Comparison of ENCODE assay signal across 1 cellular context in the genomic region with DNA sequence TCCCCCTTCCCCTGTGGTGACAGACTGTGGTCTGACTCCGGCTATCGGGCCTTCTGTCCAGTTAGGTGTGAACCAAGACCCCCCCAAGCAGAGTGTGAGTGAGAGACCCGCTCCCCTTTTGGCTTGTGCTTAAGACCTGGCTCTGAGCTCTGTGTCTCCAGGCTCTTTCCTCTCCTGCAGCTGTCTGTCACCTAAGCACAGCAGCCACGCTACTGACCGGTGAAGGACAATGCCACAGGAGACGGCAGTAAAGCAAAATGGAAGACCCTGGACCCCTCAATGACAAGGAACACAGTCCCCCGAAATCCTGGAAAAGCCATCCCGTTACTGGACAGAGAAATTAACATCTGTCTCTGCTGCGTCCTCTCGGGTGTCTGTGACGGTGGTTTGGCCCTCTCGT.
TF ChIP-seq lines count a peak whose summit lies in the region.

No MANE protein-coding gene starts in this region.

TF ChIP-seq in SK-N-SH, 30 proteins besides CTCF, POLR2A, EP300 and RAD21 (continued from another document):
- no peak for TF ChIP-seq MAX (IDR thresholded peaks at IDR 0.05; ENCODE audit: low read depth)
- no peak for TF ChIP-seq YY1 (IDR thresholded peaks at IDR 0.05; ENCODE audit: low read depth)
- TF ChIP-seq GATA2 (CRISPR knock-in tag; IDR thresholded peaks at IDR 0.05), result no peak
